22 cellular contexts compared by ENCODE assay signal in the genomic region with DNA sequence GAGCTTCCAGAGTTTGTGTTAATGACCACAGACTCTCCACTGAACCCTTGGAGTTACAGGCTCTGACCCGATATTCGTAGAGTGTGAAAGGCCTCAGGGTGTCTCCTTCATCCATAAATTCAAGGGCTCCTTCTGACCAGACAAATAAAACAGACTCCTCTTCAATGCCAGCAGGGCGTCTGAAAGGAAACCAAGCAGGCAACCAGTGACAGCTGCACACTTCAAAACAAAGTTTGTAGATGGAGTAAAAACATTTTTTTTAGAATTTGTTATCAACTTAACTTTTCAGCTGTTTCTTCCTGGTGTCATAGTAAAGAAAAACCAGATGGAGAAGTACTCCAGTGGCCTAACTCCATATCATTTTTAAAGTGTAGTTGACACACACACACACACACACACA.
"Had no signal": no experiment of that assay in that cellular context is flagged by ENCODE, and none has a peak within 500 bp of the region (broad histone marks: within the 10 kb centered on the region; RNA-seq: fewer than 3 reads in every experiment).

No MANE protein-coding gene starts in this region.

- H3K4me3 ChIP-seq: esophagus muscularis mucosa, left ventricle myocardium inferior, lower lobe of right lung, ovary, right atrium auricular region, sigmoid colon, suprapubic skin, thyroid gland had no signal

- H3K27me3 Mint-ChIP-seq: dendritic cell treated with granulocyte-macrophage colony-stimulating factor and Interleukin-4, amounts not matched to agents 40 ng/mL and 50 ng/mL, for 4 days; effector memory CD8-positive, alpha-beta T cell; memory B cell; naive thymus-derived CD4-positive, alpha-beta T cell; type B pancreatic cell had no signal

- H3K36me3 ChIP-seq: esophagus muscularis mucosa, left ventricle myocardium inferior, lower lobe of right lung, ovary, right atrium auricular region, sigmoid colon, suprapubic skin, thyroid gland had no signal

- H3K36me3 Mint-ChIP-seq: immature natural killer cell; memory B cell; naive thymus-derived CD4-positive, alpha-beta T cell; stimulated activated effector memory CD8-positive, alpha-beta T cell treated with anti-CD3 and anti-CD28 coated beads, Interleukin-12 subunit alpha, Interleukin-12 subunit beta, amount 100 ng/mL, for 72 hours; type B pancreatic cell had no signal

- H3K9me3 ChIP-seq: esophagus muscularis mucosa, left ventricle myocardium inferior, lower lobe of right lung, ovary, right atrium auricular region, sigmoid colon, suprapubic skin, thyroid gland had no signal

- H3K4me1 ChIP-seq: esophagus muscularis mucosa, left ventricle myocardium inferior, lower lobe of right lung, right atrium auricular region, suprapubic skin, thyroid gland had no signal

- H3K27me3 ChIP-seq: esophagus muscularis mucosa, foreskin keratinocyte, ovary, right atrium auricular region, sigmoid colon, suprapubic skin, thyroid gland had no signal

- H3K4me3 Mint-ChIP-seq: dendritic cell treated with granulocyte-macrophage colony-stimulating factor and Interleukin-4, amounts not matched to agents 40 ng/mL and 50 ng/mL, for 4 days; effector memory CD8-positive, alpha-beta T cell; immature natural killer cell; memory B cell; naive thymus-derived CD4-positive, alpha-beta T cell; stimulated activated effector memory CD8-positive, alpha-beta T cell treated with anti-CD3 and anti-CD28 coated beads, Interleukin-12 subunit alpha, Interleukin-12 subunit beta, amount 100 ng/mL, for 72 hours; type B pancreatic cell had no signal

- ATAC-seq: effector memory CD8-positive, alpha-beta T cell; foreskin keratinocyte; lower lobe of right lung; naive thymus-derived CD4-positive, alpha-beta T cell; stimulated activated effector memory CD8-positive, alpha-beta T cell treated with anti-CD3 and anti-CD28 coated beads, Interleukin-12 subunit alpha, Interleukin-12 subunit beta, amount 100 ng/mL, for 72 hours; stimulated activated naive CD8-positive, alpha-beta T cell treated with anti-CD3 and anti-CD28 coated beads, Interleukin-15, Interleukin-2, amounts not matched to agents 100 U/mL and 50 U/mL, for 24 hours had no signal

- H3K27ac Mint-ChIP-seq: dendritic cell treated with granulocyte-macrophage colony-stimulating factor and Interleukin-4, amounts not matched to agents 40 ng/mL and 50 ng/mL, for 4 days; effector memory CD8-positive, alpha-beta T cell; immature natural killer cell; memory B cell; naive thymus-derived CD4-positive, alpha-beta T cell; stimulated activated effector memory CD8-positive, alpha-beta T cell treated with anti-CD3 and anti-CD28 coated beads, Interleukin-12 subunit alpha, Interleukin-12 subunit beta, amount 100 ng/mL, for 72 hours; type B pancreatic cell had no signal

- H3K9me3 Mint-ChIP-seq: type B pancreatic cell had no signal

- H3K4me1 Mint-ChIP-seq: immature natural killer cell; memory B cell; naive thymus-derived CD4-positive, alpha-beta T cell; stimulated activated effector memory CD8-positive, alpha-beta T cell treated with anti-CD3 and anti-CD28 coated beads, Interleukin-12 subunit alpha, Interleukin-12 subunit beta, amount 100 ng/mL, for 72 hours had no signal

- H3K27ac ChIP-seq: epithelial cell of prostate, esophagus muscularis mucosa, foreskin keratinocyte, left ventricle myocardium inferior, lower lobe of right lung, ovary, right atrium auricular region, sigmoid colon, suprapubic skin, thyroid gland had no signal

- DNase-seq: effector memory CD8-positive, alpha-beta T cell; foreskin keratinocyte; immature natural killer cell; left ventricle myocardium inferior; lower lobe of right lung; midbrain; naive thymus-derived CD4-positive, alpha-beta T cell; ovary; sigmoid colon; small intestine; stimulated activated CD4-positive, alpha-beta T cell treated with anti-CD3 and anti-CD28 coated beads, Interleukin-4, amount 100 ng/mL, for 1 hour; stimulated activated CD8-positive, alpha-beta memory T cell treated with anti-CD3 and anti-CD28 coated beads, Interleukin-4, amount 100 ng/mL, for 48 hours; stimulated activated naive CD8-positive, alpha-beta T cell treated with anti-CD3 and anti-CD28 coated beads, Interleukin-15, Interleukin-2, amounts not matched to agents 100 U/mL and 50 U/mL, for 24 hours; thyroid gland had no signal
